ENCODE assay signal across 15 cellular contexts in the genomic region with DNA sequence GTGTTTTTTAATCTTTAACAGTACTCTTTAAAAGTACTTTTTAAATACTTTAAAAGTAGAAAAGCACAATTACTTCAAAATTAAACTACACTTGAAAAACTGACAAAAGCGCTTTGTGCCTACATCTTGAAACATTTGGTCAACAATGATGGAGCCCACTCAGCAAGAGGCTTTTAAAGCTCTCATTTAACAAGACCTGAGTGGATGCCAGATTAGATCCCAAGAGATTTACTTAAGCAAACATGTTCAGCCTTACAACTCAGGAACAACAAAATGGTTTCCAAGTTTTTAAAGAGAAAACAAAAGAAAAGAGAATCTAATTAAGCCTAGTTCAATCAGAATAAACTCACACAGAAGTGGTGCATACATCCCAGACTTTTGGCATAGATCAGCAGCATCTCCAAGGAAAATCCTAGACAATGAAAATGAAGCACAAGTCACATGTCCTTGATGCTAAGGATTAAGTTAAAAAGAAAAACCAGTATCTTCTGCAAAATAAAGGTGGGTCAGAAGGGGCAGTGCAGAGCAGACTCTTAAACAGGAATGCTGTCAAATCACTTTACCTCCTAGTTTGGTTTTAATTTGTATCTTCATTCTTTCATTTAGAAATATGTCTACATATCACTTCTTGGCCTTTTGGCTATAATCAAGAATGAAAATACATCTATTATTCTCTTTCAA. TPM values are rescaled to one million over a fixed set of nuclear protein-coding genes. Genes with fewer than 3 reads are reported as not detected.
DNase-seq lines count a peak whose midpoint lies in the region; ATAC-seq and TF ChIP-seq lines count a peak whose summit lies in the region.
"Had no signal": no experiment of that assay in that cellular context is flagged by ENCODE, and none has a peak within 500 bp of the region (broad histone marks: within the 10 kb centered on the region; RNA-seq: fewer than 3 reads in every experiment).

No MANE protein-coding gene starts in this region.

- no peak overlapping the region for H3K4me3 Mint-ChIP-seq in type B pancreatic cell

- H3K4me1 Mint-ChIP-seq in type B pancreatic cell (ENCODE audit: unreplicated experiment), result peaks cover 15% of the 10 kb centered on the region

- no peak for DNase-seq in Right ventricle myocardium superior
- DNase-seq in heart right ventricle, result no peak
- peak; percentile 53 to 73 for DNase-seq in NCI-H446 (lab: John Stamatoyannopoulos, UW)
- peak; percentile 81 for DNase-seq in fibroblast of gingiva (ENCODE audit: low read depth)
- no peak for DNase-seq in type B pancreatic cell (ENCODE audit: extremely low spot score, unreplicated experiment)
- no peak for DNase-seq in dorsolateral prefrontal cortex
- no peak for DNase-seq in RKO (ENCODE audit: low spot score)
- no peak for DNase-seq in AG08395 (ENCODE audit: low spot score)
- DNase-seq: activated CD4-positive, CD25-positive, alpha-beta regulatory T cell treated with anti-CD3 and anti-CD28 coated beads, Interleukin-2, amount 50 U/mL, for 72 hours; activated T-cell treated with anti-CD3 and anti-CD28 coated beads, Interleukin-2, amount 50 U/mL, for 1 hour; lower lobe of right lung; NK-92 treated with Interleukin-12 subunit alpha and Interleukin-12 subunit beta, amount 100 ng/mL, for 24 hours; occipital lobe had no signal

- peaks cover 0 to 11% (median 0%) of the 10 kb centered on the region in 9 donors for H3K36me3 ChIP-seq in heart right ventricle
- H3K36me3 ChIP-seq: lower lobe of right lung had no signal

- peak overlapping the region; percentile 34 for H3K27ac Mint-ChIP-seq in type B pancreatic cell

- H3K27me3 Mint-ChIP-seq in type B pancreatic cell, result no peaks in the 10 kb centered on the region

- peak; percentile 68 for ATAC-seq in Right ventricle myocardium superior (ENCODE audit: poor library complexity)
- ATAC-seq in heart right ventricle, result no peak

- H3K9me3 ChIP-seq in heart right ventricle, result no peaks in the 10 kb centered on the region
- H3K9me3 ChIP-seq: lower lobe of right lung, tibial nerve had no signal

- WGBS in heart right ventricle, 2 donors, result 74% methylated on average over 1 of the region's 1 CpG

- H3K36me3 Mint-ChIP-seq in type B pancreatic cell, result peaks cover 18% of the 10 kb centered on the region

- intact Hi-C loops in Right ventricle myocardium superior (cut with DNase I), result no loop called here
- intact Hi-C loops in heart right ventricle (cut with DNase I), result no loop called here
- intact Hi-C loops in dorsolateral prefrontal cortex (cut with DNase I), result no loop called here

- TF ChIP-seq CTCF in heart right ventricle (IDR thresholded peaks at IDR 0.05) (no peak), type B pancreatic cell (conservative IDR thresholded peaks at IDR 0.05) (no peak), dorsolateral prefrontal cortex (IDR thresholded peaks at IDR 0.05 in 54 of 56, conservative IDR thresholded peaks at IDR 0.05 in 2 of 56; ENCODE audit: low read depth in 1 of 56, partially characterized antibody in 56 of 56) (no peak)

- no peak overlapping the region for H3K27ac ChIP-seq in heart right ventricle
- no peak overlapping the region for H3K27ac ChIP-seq in dorsolateral prefrontal cortex
- H3K27ac ChIP-seq: lower lobe of right lung, SK-N-MC had no signal

- H3K4me1 ChIP-seq in heart right ventricle, result peaks cover 0 to 37% (median 27%) of the 10 kb centered on the region in 9 donors

- H3K9me3 Mint-ChIP-seq in type B pancreatic cell, result no peaks in the 10 kb centered on the region

- H3K27me3 ChIP-seq in heart right ventricle (no peaks in the 10 kb centered on the region), dorsolateral prefrontal cortex (no peaks in the 10 kb centered on the region)
- H3K27me3 ChIP-seq: tibial nerve had no signal

- H3K4me3 ChIP-seq in heart right ventricle (no peak overlapping the region), dorsolateral prefrontal cortex (no peak overlapping the region)
- H3K4me3 ChIP-seq: lower lobe of right lung, SK-N-MC, tibial nerve had no signal

RNA-seq across cellular contexts. Expression of a gene that starts 26.2 kb away (rescaled TPM):
- total RNA-seq in Right ventricle myocardium superior (113 TPM), heart right ventricle (10 to 100 TPM; 56.5 to 94.0 (median 80.8) TPM), type B pancreatic cell (ENCODE audit: low replicate concordance) (34.4 and 37.1 TPM in 2 replicates), dorsolateral prefrontal cortex (10 to 100 TPM; 15.1 to 29.9 (median 20.1) TPM)
- polyA plus RNA-seq in heart right ventricle, result 10 to 100 TPM; 24.7 to 32.3 TPM

Comparison
In these comparisons a context has a peak if more than half of its experiments do, and no peak if none do; other contexts are left out.
1. DNase-seq: peak in NCI-H446 (2 of 2) and fibroblast of gingiva (single experiment); none in Right ventricle myocardium superior (single experiment), heart right ventricle (0 of 2), type B pancreatic cell (single experiment), dorsolateral prefrontal cortex (0 of 10), RKO (single experiment) and AG08395 (single experiment).